24 cellular contexts compared by ENCODE assay signal in genomic region chr13:34772206-34772605, GRCh38.
"Had no signal": no experiment of that assay in that cellular context is flagged by ENCODE, and none has a peak within 500 bp of the region (broad histone marks: within the 10 kb centered on the region; RNA-seq: fewer than 3 reads in every experiment).

No MANE protein-coding gene starts in this region.

- H3K79me2 ChIP-seq: parathyroid adenoma had no signal

- H3K27ac ChIP-seq: neural progenitor cell, ovary, parathyroid adenoma, psoas muscle, right lobe of liver, sigmoid colon, stomach, thoracic aorta, thyroid gland, tibial nerve, upper lobe of left lung, vagina had no signal

- DNase-seq: occipital lobe; ovary; posterior cingulate gyrus; psoas muscle; right cardiac atrium; right lobe of liver; sigmoid colon; small intestine; stimulated activated CD4-positive, alpha-beta T cell treated with anti-CD3 and anti-CD28 coated beads, Interleukin-15, amount 100 ng/mL, for 24 hours; stimulated activated CD4-positive, alpha-beta T cell treated with anti-CD3 and anti-CD28 coated beads, Interleukin-2, amount 100 ng/mL, for 24 hours; stimulated activated CD4-positive, alpha-beta T cell treated with anti-CD3 and anti-CD28 coated beads, Interleukin-2, amount 100 ng/mL, for 48 hours; stimulated activated CD4-positive, alpha-beta T cell treated with anti-CD3 and anti-CD28 coated beads, Interleukin-4, amount 100 ng/mL, for 24 hours; stimulated activated naive B cell treated with anti-CD40 and anti-IgM and Interleukin-4, amounts not matched to agents 10 μg/mL and 1 μg/mL and 100 μg/mL, for 72 hours; stimulated activated naive CD4-positive, alpha-beta T cell treated with Interleukin-2 at 50 U/mL for 16 hours; stomach; thyroid gland; trophoblast cell; upper lobe of left lung had no signal

- H3K27me3 ChIP-seq: neural progenitor cell, ovary, right lobe of liver, sigmoid colon, stomach, thyroid gland, tibial nerve, upper lobe of left lung, vagina had no signal

- H3K4me2 ChIP-seq: neural progenitor cell had no signal

- H3K4me1 ChIP-seq: neural progenitor cell, parathyroid adenoma, psoas muscle, right lobe of liver, stomach, thyroid gland, tibial nerve, upper lobe of left lung, vagina had no signal

- H3K4me3 ChIP-seq: neural progenitor cell, ovary, psoas muscle, right lobe of liver, sigmoid colon, stomach, thoracic aorta, thyroid gland, tibial nerve, upper lobe of left lung, vagina had no signal

- FAIRE-seq: small intestine, urothelium cell line had no signal

- H3K9ac ChIP-seq: neural progenitor cell, parathyroid adenoma had no signal

- H3K36me3 ChIP-seq: neural progenitor cell, ovary, right lobe of liver, sigmoid colon, stomach, thoracic aorta, thyroid gland, tibial nerve, upper lobe of left lung, vagina had no signal
